20 cellular contexts compared by ENCODE assay signal in genomic region chr20:58072695-58073671, GRCh38.
"Had no signal": no experiment of that assay in that cellular context is flagged by ENCODE, and none has a peak within 500 bp of the region (broad histone marks: within the 10 kb centered on the region; RNA-seq: fewer than 3 reads in every experiment).

No MANE protein-coding gene starts in this region.

- H3K9me3 ChIP-seq: body of pancreas, ovary, thyroid gland had no signal

- H3K4me2 ChIP-seq: hepatocyte had no signal

- H3K4me3 ChIP-seq: body of pancreas, hepatocyte, left ventricle myocardium inferior, ovary, SK-N-MC, thyroid gland had no signal

- FAIRE-seq: colon, kidney had no signal

- H3K27me3 ChIP-seq: body of pancreas, hepatocyte, ovary, thyroid gland had no signal

- H3K36me3 ChIP-seq: left ventricle myocardium inferior, ovary, thyroid gland had no signal

- ATAC-seq: body of pancreas; stimulated activated effector memory CD8-positive, alpha-beta T cell treated with anti-CD3 and anti-CD28 coated beads, Interleukin-12 subunit alpha, Interleukin-12 subunit beta, amount 100 ng/mL, for 72 hours; T-cell had no signal

- H2AFZ ChIP-seq: hepatocyte had no signal

- DNase-seq: activated CD4-positive, alpha-beta memory T cell treated with anti-CD3 and anti-CD28 coated beads for 36 hours; activated CD4-positive, alpha-beta T cell treated with anti-CD3 and anti-CD28 coated beads for 1 hour; activated naive CD8-positive, alpha-beta T cell treated with anti-CD3 and anti-CD28 coated beads for 36 hours; amygdala; body of pancreas; caudate nucleus; effector memory CD4-positive, alpha-beta T cell; kidney; left ventricle myocardium inferior; mesenchymal stem cell; ovary; stimulated activated CD4-positive, alpha-beta T cell treated with anti-CD3 and anti-CD28 coated beads, Interleukin-12 subunit alpha, Interleukin-12 subunit beta, amount 100 ng/mL, for 4 hours; stimulated activated CD4-positive, alpha-beta T cell treated with anti-CD3 and anti-CD28 coated beads, Interleukin-2, amount 100 ng/mL, for 24 hours; T-cell; T1000; thyroid gland had no signal

- H3K79me2 ChIP-seq: hepatocyte had no signal

- H3K4me1 ChIP-seq: thyroid gland had no signal

- H3K27ac ChIP-seq: body of pancreas, hepatocyte, left ventricle myocardium inferior, ovary, SK-N-MC, thyroid gland had no signal
